Comparison of ENCODE assay signal across 13 cellular contexts in genomic region chr10:88707429-88708110, GRCh38. TPM values are rescaled to one million over a fixed set of nuclear protein-coding genes. Genes with fewer than 3 reads are reported as not detected.
A peak's percentile ranks its signal among the peaks of the same experiment; 100 is the strongest.
DNase-seq lines count a peak whose midpoint lies in the region; ATAC-seq and TF ChIP-seq lines count a peak whose summit lies in the region.
"Had no signal": no experiment of that assay in that cellular context is flagged by ENCODE, and none has a peak within 500 bp of the region (broad histone marks: within the 10 kb centered on the region; RNA-seq: fewer than 3 reads in every experiment).

No MANE protein-coding gene starts in this region.

- intact Hi-C loops in PC-9 (cut with micrococcal nuclease; ENCODE audit: unreplicated experiment): no loop called here

- CTCF ChIA-PET in PC-9 (lab: Charles Lee): interaction anchor here (0.5 kb wide), 1 partner anchor 13 kb away, joined by 6 read pairs; no protein-coding TSS in a partner anchor

- H3K4me3 Mint-ChIP-seq in activated naive CD4-positive, alpha-beta T cell treated with anti-CD3 and anti-CD28 coated beads, Interleukin-2, amount 50 U/mL, for 24 hours: peak overlapping the region; percentile 71
- peak overlapping the region; percentile 19 for H3K4me3 Mint-ChIP-seq in stimulated activated naive CD8-positive, alpha-beta T cell treated with anti-CD3 and anti-CD28 coated beads, Interleukin-15, Interleukin-2, amounts not matched to agents 100 ng/mL and 50 ng/mL, for 24 hours
- H3K4me3 Mint-ChIP-seq: CD4-positive, CD25-positive, alpha-beta regulatory T cell; T-helper 1 cell treated with Interleukin-12 subunit alpha and Interleukin-12 subunit beta and Interleukin-4 antibody, amounts not matched to agents 30 μg/mL and 1 μg/mL, for 36 hours had no signal

- peak overlapping the region; percentile 62 for H3K4me2 ChIP-seq in PC-9

- peaks cover 19% of the 10 kb centered on the region for H3K4me1 Mint-ChIP-seq in activated naive CD4-positive, alpha-beta T cell treated with anti-CD3 and anti-CD28 coated beads, Interleukin-2, amount 50 U/mL, for 24 hours
- peaks cover 25% of the 10 kb centered on the region for H3K4me1 Mint-ChIP-seq in stimulated activated naive CD8-positive, alpha-beta T cell treated with anti-CD3 and anti-CD28 coated beads, Interleukin-15, Interleukin-2, amounts not matched to agents 100 ng/mL and 50 ng/mL, for 24 hours (ENCODE audit: low read depth)
- H3K4me1 Mint-ChIP-seq: CD4-positive, CD25-positive, alpha-beta regulatory T cell had no signal

- POLR2A ChIA-PET in PC-9 (lab: Charles Lee; ENCODE audit: unreplicated experiment): interaction anchor here (0.6 kb wide), 1 partner anchor 44 kb away, joined by 3 read pairs; no protein-coding TSS in a partner anchor

- H3K27ac Mint-ChIP-seq in activated naive CD4-positive, alpha-beta T cell treated with anti-CD3 and anti-CD28 coated beads, Interleukin-2, amount 50 U/mL, for 24 hours: peak overlapping the region; percentile 96
- H3K27ac Mint-ChIP-seq in stimulated activated naive CD8-positive, alpha-beta T cell treated with anti-CD3 and anti-CD28 coated beads, Interleukin-15, Interleukin-2, amounts not matched to agents 100 ng/mL and 50 ng/mL, for 24 hours: peak overlapping the region; percentile 24
- H3K27ac Mint-ChIP-seq: CD4-positive, CD25-positive, alpha-beta regulatory T cell; T-helper 1 cell treated with Interleukin-12 subunit alpha and Interleukin-12 subunit beta and Interleukin-4 antibody, amounts not matched to agents 30 μg/mL and 1 μg/mL, for 36 hours had no signal

- peak overlapping the region; percentile 86 for H3K27ac ChIP-seq in PC-9

- H3K4me1 ChIP-seq in PC-9 (replicated peaks; ENCODE audit: insufficient read depth): peaks cover 53% of the 10 kb centered on the region

- H3K36me3 ChIP-seq in PC-9 (ENCODE audit: low read depth): no peaks in the 10 kb centered on the region

- no peaks in the 10 kb centered on the region for H3K9me2 ChIP-seq in PC-9 (ENCODE audit: insufficient read depth)

- H3K4me3 ChIP-seq in PC-9 (no peak overlapping the region), fibroblast of mammary gland (ENCODE audit: control insufficient read depth, low read depth, low read length) (no peak overlapping the region)

- H3K27me3 ChIP-seq in PC-9 (ENCODE audit: insufficient read depth, low read depth): no peaks in the 10 kb centered on the region

- no TSS peak for BruUV-seq in PC-9 (replicated peaks; lab: Mats Ljungman, UMichigan)

- peaks cover 22% of the 10 kb centered on the region for H3F3A ChIP-seq in PC-9 (ENCODE audit: insufficient read depth, low read depth)

- ATAC-seq in HG03097 (IDR thresholded peaks at IDR 0.05; ENCODE audit: low FRiP score, unreplicated experiment): no peak

- DNase-seq in activated naive CD4-positive, alpha-beta T cell treated with anti-CD3 and anti-CD28 coated beads, Interleukin-2, amount 50 U/mL, for 16 hours: no peak
- DNase-seq in PC-9 (peak; percentile 9 to 87), fibroblast of mammary gland (ENCODE audit: low read depth) (peak; percentile 86), cerebellar nuclear complex (lab: John Stamatoyannopoulos, UW) (no peak)
- DNase-seq in stimulated activated naive CD4-positive, alpha-beta T cell (lab: John Stamatoyannopoulos, UW): no peak
- DNase-seq: amygdala; CD4-positive, CD25-positive, alpha-beta regulatory T cell; NCI-H2081 had no signal

- H3K79me2 ChIP-seq in PC-9 (ENCODE audit: low read depth): no peaks in the 10 kb centered on the region

- no peak overlapping the region for H2AFZ ChIP-seq in PC-9

- H3K27me3 Mint-ChIP-seq in activated naive CD4-positive, alpha-beta T cell treated with anti-CD3 and anti-CD28 coated beads, Interleukin-2, amount 50 U/mL, for 24 hours: peaks cover 1% of the 10 kb centered on the region
- H3K27me3 Mint-ChIP-seq in stimulated activated naive CD8-positive, alpha-beta T cell treated with anti-CD3 and anti-CD28 coated beads, Interleukin-15, Interleukin-2, amounts not matched to agents 100 ng/mL and 50 ng/mL, for 24 hours: peaks cover 8% of the 10 kb centered on the region

- no peaks in the 10 kb centered on the region for H3K9me3 Mint-ChIP-seq in activated naive CD4-positive, alpha-beta T cell treated with anti-CD3 and anti-CD28 coated beads, Interleukin-2, amount 50 U/mL, for 24 hours
- no peaks in the 10 kb centered on the region for H3K9me3 Mint-ChIP-seq in stimulated activated naive CD8-positive, alpha-beta T cell treated with anti-CD3 and anti-CD28 coated beads, Interleukin-15, Interleukin-2, amounts not matched to agents 100 ng/mL and 50 ng/mL, for 24 hours
- H3K9me3 Mint-ChIP-seq: CD4-positive, CD25-positive, alpha-beta regulatory T cell; T-helper 1 cell treated with Interleukin-12 subunit alpha and Interleukin-12 subunit beta and Interleukin-4 antibody, amounts not matched to agents 30 μg/mL and 1 μg/mL, for 36 hours had no signal

- TF ChIP-seq CTCF in PC-9 (conservative IDR thresholded peaks at IDR 0.05): no peak
- TF ChIP-seq CTCF in fibroblast of mammary gland (conservative IDR thresholded peaks at IDR 0.05; ENCODE audit: control insufficient read depth, insufficient read depth, low read depth, low read length): no peak

- no peaks in the 10 kb centered on the region for H3K9me3 ChIP-seq in PC-9 (ENCODE audit: insufficient read depth, low read depth)

- no peaks in the 10 kb centered on the region for H4K20me1 ChIP-seq in PC-9 (ENCODE audit: insufficient read depth)

- H3K36me3 Mint-ChIP-seq in activated naive CD4-positive, alpha-beta T cell treated with anti-CD3 and anti-CD28 coated beads, Interleukin-2, amount 50 U/mL, for 24 hours: no peaks in the 10 kb centered on the region
- no peaks in the 10 kb centered on the region for H3K36me3 Mint-ChIP-seq in stimulated activated naive CD8-positive, alpha-beta T cell treated with anti-CD3 and anti-CD28 coated beads, Interleukin-15, Interleukin-2, amounts not matched to agents 100 ng/mL and 50 ng/mL, for 24 hours (ENCODE audit: low read depth)
- H3K36me3 Mint-ChIP-seq: CD4-positive, CD25-positive, alpha-beta regulatory T cell had no signal

RNA-seq across cellular contexts. Expression of gene LIPK, which starts 1.5 kb away (rescaled TPM):
- not detected in 2 replicates for total RNA-seq in PC-9 (2021)
- total RNA-seq: CD4-positive, CD25-positive, alpha-beta regulatory T cell; skeletal muscle tissue had no signal

RNA-seq across cellular contexts. Expression of gene LIPF, which starts 43.3 kb away (rescaled TPM):
- total RNA-seq in PC-9 (2021): not detected in 2 replicates
- total RNA-seq: CD4-positive, CD25-positive, alpha-beta regulatory T cell; skeletal muscle tissue had no signal

RNA-seq across cellular contexts. Expression of gene LIPN, which starts 52.2 kb away (rescaled TPM):
- not detected in 2 replicates for total RNA-seq in PC-9 (2021)
- total RNA-seq: skeletal muscle tissue had no signal

Comparison
In these comparisons a context has a peak if more than half of its experiments do, and no peak if none do; other contexts are left out.
1. DNase-seq: peak in PC-9 (2 of 2) and fibroblast of mammary gland (single experiment); none in activated naive CD4-positive, alpha-beta T cell treated with anti-CD3 and anti-CD28 coated beads, Interleukin-2, amount 50 U/mL, for 16 hours (single experiment), stimulated activated naive CD4-positive, alpha-beta T cell (0 of 6) and cerebellar nuclear complex (0 of 2).